1 cellular context compared by ENCODE assay signal in the genomic region with DNA sequence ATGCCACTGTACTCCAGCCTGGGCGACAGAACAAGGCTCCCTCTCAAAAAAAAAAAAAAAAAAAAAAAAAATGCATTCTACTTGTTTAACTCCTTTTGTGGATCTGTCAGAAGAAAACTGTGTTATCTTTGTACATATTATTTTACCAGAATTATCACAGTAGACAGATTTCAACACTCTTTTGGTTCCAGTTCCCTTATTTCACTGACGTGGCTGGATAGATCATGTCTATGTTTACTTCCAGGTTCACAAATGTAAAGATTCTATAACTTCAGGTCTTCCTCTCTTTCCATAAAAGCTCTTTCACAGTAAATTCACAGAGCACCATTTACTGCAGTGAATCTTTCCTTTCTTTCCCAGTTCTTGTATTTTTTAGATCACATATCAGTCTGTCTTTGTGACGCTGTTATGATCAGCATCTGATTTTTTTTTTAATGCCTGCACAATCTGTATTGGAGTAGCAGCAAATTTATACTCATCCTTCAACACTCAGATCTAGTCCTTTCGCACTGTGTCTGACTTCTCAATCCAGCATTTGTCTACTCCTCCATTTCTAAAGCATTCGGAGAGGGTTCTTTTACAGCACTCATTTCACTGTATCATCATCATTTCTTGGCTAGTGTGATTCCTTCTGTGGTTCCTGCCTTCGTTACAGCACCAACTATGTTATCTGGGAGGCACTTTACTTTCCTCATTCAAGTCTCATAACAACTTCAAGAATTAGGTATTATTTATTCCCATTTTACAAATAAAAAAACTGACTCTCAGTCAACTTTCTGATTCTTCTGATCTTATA.
TF ChIP-seq lines count a peak whose summit lies in the region.

No MANE protein-coding gene starts in this region.

TF ChIP-seq in HepG2, 621 proteins besides CTCF, POLR2A, EP300 and RAD21:
- TF ChIP-seq SAP130 (CRISPR knock-in tag; IDR thresholded peaks at IDR 0.05; ENCODE audit: low read depth) (peak; percentile 7; the same call in 1 of the 2 replicates), ZMYM2 (CRISPR knock-in tag; IDR thresholded peaks at IDR 0.05) (no peak), HNRNPL (IDR thresholded peaks at IDR 0.05; ENCODE audit: low read depth, low read length) (no peak), ZNF292 (CRISPR knock-in tag; IDR thresholded peaks at IDR 0.05; ENCODE audit: borderline replicate concordance, low read depth) (0 out of 2 replicates have a peak, but pooled peaks have one; percentile 4)
